8 cellular contexts compared by ENCODE assay signal in the genomic region with DNA sequence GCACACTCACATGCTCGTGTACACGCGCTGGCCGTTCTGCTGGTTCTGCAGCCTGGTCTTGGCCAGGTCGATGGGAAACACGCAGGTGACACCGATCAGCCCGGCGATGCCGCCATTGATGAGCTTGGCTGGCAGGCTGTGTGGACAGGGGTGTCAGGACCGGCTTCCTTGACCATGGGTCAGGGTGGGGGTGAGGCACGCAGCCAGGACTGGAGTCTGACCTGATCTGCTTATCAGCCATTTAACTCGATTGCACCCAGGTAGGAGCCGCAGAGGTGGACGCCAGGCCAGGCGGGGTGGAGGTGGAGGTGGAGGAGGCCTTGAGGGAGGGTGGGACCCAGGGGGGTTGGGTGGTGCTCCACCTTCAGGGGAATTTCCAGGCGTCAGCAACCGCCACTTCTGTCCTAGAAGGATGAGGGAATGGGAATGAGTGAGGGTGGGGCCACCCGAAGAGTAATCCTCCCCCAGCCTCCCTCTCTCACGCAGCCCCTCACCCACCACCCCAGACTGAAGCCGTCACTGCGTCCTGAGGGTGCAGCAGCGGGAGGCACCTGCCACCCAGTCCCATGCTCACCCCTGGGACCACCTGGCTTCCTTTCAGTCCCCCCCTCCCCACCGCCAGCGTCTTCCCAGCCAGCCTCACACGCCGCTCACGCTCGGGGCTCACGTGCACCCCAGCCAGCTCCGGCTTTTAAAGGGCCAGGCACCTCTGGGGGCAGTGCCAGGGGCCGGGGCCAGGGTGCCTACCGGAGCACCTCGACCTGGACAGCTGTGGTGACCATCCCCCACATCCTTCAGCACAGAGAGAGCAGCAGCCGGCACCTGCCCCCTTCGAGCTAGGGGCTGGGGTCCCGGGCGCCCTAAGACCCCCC. TPM values are rescaled to one million over a fixed set of nuclear protein-coding genes. Genes with fewer than 3 reads are reported as not detected.
A peak's percentile ranks its signal among the peaks of the same experiment; 100 is the strongest.
DNase-seq lines count a peak whose midpoint lies in the region; ATAC-seq and TF ChIP-seq lines count a peak whose summit lies in the region.

No MANE protein-coding gene starts in this region.

- peak overlapping the region in 1 of 3 donors; percentile 16 for H3K27ac ChIP-seq in thyroid gland
- H3K27ac ChIP-seq in brain microvascular endothelial cell = no peak overlapping the region

- H3K36me3 ChIP-seq in thyroid gland (no peaks in the 10 kb centered on the region), brain microvascular endothelial cell (replicated peaks) (peaks cover 23% of the 10 kb centered on the region)

- no peak for DNase-seq in activated CD8-positive, alpha-beta memory T cell treated with anti-CD3 and anti-CD28 coated beads, Interleukin-2, amount 10 ng/mL, durations not matched to agents 7 days and 5 days
- DNase-seq in activated CD8-positive, alpha-beta memory T cell treated with anti-CD3 and anti-CD28 coated beads, Interleukin-2, amount 50 U/mL, for 48 hours = no peak
- no peak for DNase-seq in T-helper 2 cell treated with Interferon-gamma antibody and Interleukin-4, amounts not matched to agents 5 μg/mL and 100 μg/mL, for 36 hours (ENCODE audit: low spot score)
- DNase-seq in glutamatergic neuron = peak; percentile 32
- peak; percentile 45 to 47 for DNase-seq in thyroid gland
- DNase-seq in brain microvascular endothelial cell = no peak
- no peak for DNase-seq in hepatic stellate cell (ENCODE audit: low spot score)

- peaks cover 30 to 31% of the 10 kb centered on the region in 2 donors for H3K4me1 ChIP-seq in thyroid gland

- intact Hi-C loops in thyroid gland (cut with DNase I) = no loop called here

- H3K4me3 Mint-ChIP-seq in activated CD8-positive, alpha-beta memory T cell treated with anti-CD3 and anti-CD28 coated beads, Interleukin-2, amount 10 ng/mL, durations not matched to agents 7 days and 5 days = peak overlapping the region; percentile 85
- H3K4me3 Mint-ChIP-seq in T-helper 2 cell treated with Interferon-gamma antibody and Interleukin-4, amounts not matched to agents 5 μg/mL and 100 μg/mL, for 36 hours = peak overlapping the region; percentile 56
- peak overlapping the region; percentile 46 for H3K4me3 Mint-ChIP-seq in glutamatergic neuron (ENCODE audit: unreplicated experiment)

- no peak overlapping the region for H3K27ac Mint-ChIP-seq in activated CD8-positive, alpha-beta memory T cell treated with anti-CD3 and anti-CD28 coated beads, Interleukin-2, amount 10 ng/mL, durations not matched to agents 7 days and 5 days
- no peak overlapping the region for H3K27ac Mint-ChIP-seq in T-helper 2 cell treated with Interferon-gamma antibody and Interleukin-4, amounts not matched to agents 5 μg/mL and 100 μg/mL, for 36 hours
- H3K27ac Mint-ChIP-seq in glutamatergic neuron (ENCODE audit: unreplicated experiment) = no peak overlapping the region

- H3K4me1 Mint-ChIP-seq in activated CD8-positive, alpha-beta memory T cell treated with anti-CD3 and anti-CD28 coated beads, Interleukin-2, amount 10 ng/mL, durations not matched to agents 7 days and 5 days = peaks cover 13% of the 10 kb centered on the region
- peaks cover 12% of the 10 kb centered on the region for H3K4me1 Mint-ChIP-seq in T-helper 2 cell treated with Interferon-gamma antibody and Interleukin-4, amounts not matched to agents 5 μg/mL and 100 μg/mL, for 36 hours (ENCODE audit: low read depth)
- peaks cover 10% of the 10 kb centered on the region for H3K4me1 Mint-ChIP-seq in glutamatergic neuron (ENCODE audit: low read depth, unreplicated experiment)

- no peaks in the 10 kb centered on the region for H3K27me3 ChIP-seq in thyroid gland
- no peaks in the 10 kb centered on the region for H3K27me3 ChIP-seq in brain microvascular endothelial cell (replicated peaks)

- H3K9me3 Mint-ChIP-seq in activated CD8-positive, alpha-beta memory T cell treated with anti-CD3 and anti-CD28 coated beads, Interleukin-2, amount 10 ng/mL, durations not matched to agents 7 days and 5 days (ENCODE audit: low read depth) = no peaks in the 10 kb centered on the region
- H3K9me3 Mint-ChIP-seq in T-helper 2 cell treated with Interferon-gamma antibody and Interleukin-4, amounts not matched to agents 5 μg/mL and 100 μg/mL, for 36 hours = no peaks in the 10 kb centered on the region
- peaks cover 10% of the 10 kb centered on the region for H3K9me3 Mint-ChIP-seq in glutamatergic neuron (ENCODE audit: unreplicated experiment)

- TF ChIP-seq POLR2A in thyroid gland (IDR thresholded peaks at IDR 0.05) = no peak

- TF ChIP-seq CTCF in glutamatergic neuron (IDR thresholded peaks at IDR 0.05; ENCODE audit: partially characterized antibody, unreplicated experiment) (no peak), thyroid gland (IDR thresholded peaks at IDR 0.05) (no peak), brain microvascular endothelial cell (IDR thresholded peaks at IDR 0.05; ENCODE audit: low read depth, low read length, missing control alignments) (no peak)

- no peaks in the 10 kb centered on the region for H3K9me3 ChIP-seq in thyroid gland

- ATAC-seq in activated CD8-positive, alpha-beta memory T cell treated with anti-CD3 and anti-CD28 coated beads, Interleukin-2, amount 10 ng/mL, durations not matched to agents 7 days and 5 days = no peak
- ATAC-seq in HG03039 (IDR thresholded peaks at IDR 0.05; ENCODE audit: unreplicated experiment) = no peak

- CTCF ChIA-PET in activated CD8-positive, alpha-beta memory T cell treated with anti-CD3 and anti-CD28 coated beads, Interleukin-2, amount 10 ng/mL, durations not matched to agents 7 days and 5 days (lab: Charles Lee) = interaction anchor here (0.6 to 3.1 kb wide), 3 partner anchors 13 to 35 kb away, joined by 3 to 17 read pairs (median 3); a partner anchor contains a TSS

- H3K36me3 Mint-ChIP-seq in activated CD8-positive, alpha-beta memory T cell treated with anti-CD3 and anti-CD28 coated beads, Interleukin-2, amount 10 ng/mL, durations not matched to agents 7 days and 5 days = peaks cover 2% of the 10 kb centered on the region
- peaks cover 6% of the 10 kb centered on the region for H3K36me3 Mint-ChIP-seq in T-helper 2 cell treated with Interferon-gamma antibody and Interleukin-4, amounts not matched to agents 5 μg/mL and 100 μg/mL, for 36 hours (ENCODE audit: low read depth)
- no peaks in the 10 kb centered on the region for H3K36me3 Mint-ChIP-seq in glutamatergic neuron (ENCODE audit: unreplicated experiment)

- 56 to 63% methylated on average over 23 to 28 of the region's 38 CpGs for WGBS in thyroid gland, 2 donors

- peak overlapping the region in 1 of 3 donors; percentile 71 for H3K4me3 ChIP-seq in thyroid gland (replicated peaks in 1 of 3)
- H3K4me3 ChIP-seq in brain microvascular endothelial cell (ENCODE audit: low read depth, low read length) = no peak overlapping the region

- in situ Hi-C loops in brain microvascular endothelial cell (cut with HindIII; ENCODE audit: low pct_ligation_motif_present, low sequenced_read_pairs) = no loop called here

- no peaks in the 10 kb centered on the region for H3K27me3 Mint-ChIP-seq in activated CD8-positive, alpha-beta memory T cell treated with anti-CD3 and anti-CD28 coated beads, Interleukin-2, amount 10 ng/mL, durations not matched to agents 7 days and 5 days
- no peaks in the 10 kb centered on the region for H3K27me3 Mint-ChIP-seq in T-helper 2 cell treated with Interferon-gamma antibody and Interleukin-4, amounts not matched to agents 5 μg/mL and 100 μg/mL, for 36 hours (ENCODE audit: low read depth)
- peaks cover 7% of the 10 kb centered on the region for H3K27me3 Mint-ChIP-seq in glutamatergic neuron (ENCODE audit: unreplicated experiment)

RNA-seq across cellular contexts. Expression of a gene that starts 3.1 kb away (rescaled TPM):
- 10 to 100 TPM; 49.4 to 54.7 TPM for total RNA-seq in activated CD8-positive, alpha-beta memory T cell treated with anti-CD3 and anti-CD28 coated beads, Interleukin-2, amount 10 ng/mL, durations not matched to agents 7 days and 5 days
- total RNA-seq in glutamatergic neuron (ENCODE audit: unreplicated experiment) = 93.9 TPM
- 10 to 100 TPM in 1 of 4 donors, 1 to 10 TPM in 3; 5.1 to 13.1 (median 7.8) TPM for total RNA-seq in thyroid gland

RNA-seq across cellular contexts. Expression of a gene that starts 5.1 kb away (rescaled TPM):
- total RNA-seq in activated CD8-positive, alpha-beta memory T cell treated with anti-CD3 and anti-CD28 coated beads, Interleukin-2, amount 10 ng/mL, durations not matched to agents 7 days and 5 days = 1 to 10 TPM; 1.3 to 3.7 TPM
- total RNA-seq in glutamatergic neuron (ENCODE audit: unreplicated experiment) (58.7 TPM), thyroid gland (under 1 TPM in 2 of 4 donors, not detected in 2; 0.44 to 0.45 TPM)

RNA-seq across cellular contexts. Expression of a gene that starts 10.0 kb away (rescaled TPM):
- total RNA-seq in activated CD8-positive, alpha-beta memory T cell treated with anti-CD3 and anti-CD28 coated beads, Interleukin-2, amount 10 ng/mL, durations not matched to agents 7 days and 5 days = 10 to 100 TPM; 42.4 to 59.8 TPM
- total RNA-seq in glutamatergic neuron (ENCODE audit: unreplicated experiment) (37.0 TPM), thyroid gland (10 to 100 TPM; 11.9 to 33.2 (median 16.1) TPM)

RNA-seq across cellular contexts. Expression of a gene that starts 14.8 kb away (rescaled TPM):
- 1,000 to 10,000 TPM; 1,844 to 1,872 TPM for total RNA-seq in activated CD8-positive, alpha-beta memory T cell treated with anti-CD3 and anti-CD28 coated beads, Interleukin-2, amount 10 ng/mL, durations not matched to agents 7 days and 5 days
- total RNA-seq in glutamatergic neuron (ENCODE audit: unreplicated experiment) = 997 TPM
- total RNA-seq in thyroid gland = 100 to 1,000 TPM; 172 to 526 (median 290) TPM

RNA-seq across cellular contexts. Expression of a gene that starts 17.7 kb away (rescaled TPM):
- 10 to 100 TPM; 62.4 to 79.4 TPM for total RNA-seq in activated CD8-positive, alpha-beta memory T cell treated with anti-CD3 and anti-CD28 coated beads, Interleukin-2, amount 10 ng/mL, durations not matched to agents 7 days and 5 days
- total RNA-seq in glutamatergic neuron (ENCODE audit: unreplicated experiment) (67.5 TPM), thyroid gland (10 to 100 TPM; 27.4 to 47.6 (median 35.5) TPM)

Comparison
In these comparisons a context has a peak if more than half of its experiments do, and no peak if none do; other contexts are left out.
1. DNase-seq: peak in glutamatergic neuron (single experiment) and thyroid gland (2 of 2); none in activated CD8-positive, alpha-beta memory T cell treated with anti-CD3 and anti-CD28 coated beads, Interleukin-2, amount 10 ng/mL, durations not matched to agents 7 days and 5 days (single experiment), activated CD8-positive, alpha-beta memory T cell treated with anti-CD3 and anti-CD28 coated beads, Interleukin-2, amount 50 U/mL, for 48 hours (single experiment), T-helper 2 cell treated with Interferon-gamma antibody and Interleukin-4, amounts not matched to agents 5 μg/mL and 100 μg/mL, for 36 hours (single experiment), brain microvascular endothelial cell (single experiment) and hepatic stellate cell (single experiment).
2. RNA of a gene that starts 5.1 kb away (total RNA-seq): 58.7 TPM in glutamatergic neuron (single experiment); 1.3 to 3.7 TPM in activated CD8-positive, alpha-beta memory T cell treated with anti-CD3 and anti-CD28 coated beads, Interleukin-2, amount 10 ng/mL, durations not matched to agents 7 days and 5 days and 0.44 to 0.45 TPM in thyroid gland; every median in the first group is over 10 times any median in the second.
3. Peak in every context shown above with its lines, with median percentiles within 50 percentile points of each other: H3K4me3 Mint-ChIP-seq.